Comparison of ENCODE assay signal across 16 cellular contexts in the genomic region with DNA sequence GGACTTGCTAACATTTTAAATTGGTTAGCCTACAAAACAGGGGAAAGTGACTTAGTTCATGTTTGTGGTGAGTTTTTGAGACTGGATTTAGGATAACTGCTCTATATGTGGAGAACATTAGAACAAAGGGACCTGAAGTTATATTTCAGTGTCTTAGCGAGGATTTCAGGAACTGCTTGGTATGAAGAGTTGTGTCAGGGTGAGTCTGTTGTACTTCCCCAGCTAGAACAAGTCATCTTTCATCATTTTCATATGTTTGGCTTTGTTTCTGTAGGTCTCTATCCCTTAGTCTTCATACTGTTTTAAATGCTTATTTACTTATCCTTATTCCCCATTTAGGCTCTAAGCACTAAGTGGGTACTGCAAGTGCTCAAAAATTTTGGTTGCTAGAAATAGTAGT. TPM values are rescaled to one million over a fixed set of nuclear protein-coding genes. Genes with fewer than 3 reads are reported as not detected.
DNase-seq lines count a peak whose midpoint lies in the region; ATAC-seq, FAIRE-seq and TF ChIP-seq lines count a peak whose summit lies in the region.
"Had no signal": no experiment of that assay in that cellular context is flagged by ENCODE, and none has a peak within 500 bp of the region (broad histone marks: within the 10 kb centered on the region; RNA-seq: fewer than 3 reads in every experiment).

No MANE protein-coding gene starts in this region.

- TF ChIP-seq POLR2A in H54 (IDR thresholded peaks at IDR 0.05; ENCODE audit: low read depth, low read length) = no peak

- peaks cover 0 to 7% (median 0%) of the 10 kb centered on the region in 7 donors for H3K9me3 Mint-ChIP-seq in CD14-positive monocyte
- H3K9me3 Mint-ChIP-seq in endothelial cell (ENCODE audit: unreplicated experiment) = no peaks in the 10 kb centered on the region

- H3K9me3 ChIP-seq in A673 (ENCODE audit: low read depth, low read length, poor library complexity, severe bottlenecking) (peaks cover under 1% of the 10 kb centered on the region), RWPE2 (ENCODE audit: severe bottlenecking) (no peaks in the 10 kb centered on the region)
- H3K9me3 ChIP-seq: colonic mucosa had no signal

- ATAC-seq in RWPE2 (ENCODE audit: low read depth) (no peak), HG03280 (IDR thresholded peaks at IDR 0.05; ENCODE audit: unreplicated experiment) (no peak), left colon (no peak)
- ATAC-seq: activated CD4-positive, CD25-positive, alpha-beta regulatory T cell treated with anti-CD3 and anti-CD28 coated beads, Interleukin-2, amount 50 U/mL, for 24 hours had no signal

- POLR2A ChIA-PET in A673 (lab: Charles Lee; ENCODE audit: low non-redundant PET) = no interaction called here

- intact Hi-C loops in A673 (cut with micrococcal nuclease; ENCODE audit: unreplicated experiment) (no loop called here), CD14-positive monocyte (cut with micrococcal nuclease) (no loop called here), left colon (cut with DNase I, micrococcal nuclease) (no loop called here)

- TF ChIP-seq CTCF in A673 (conservative IDR thresholded peaks at IDR 0.05; ENCODE audit: low read depth, low read length) (no peak), CD14-positive monocyte (IDR thresholded peaks at IDR 0.05) (no peak), RWPE2 (IDR thresholded peaks at IDR 0.05; ENCODE audit: poor library complexity, severe bottlenecking) (no peak), endothelial cell (IDR thresholded peaks at IDR 0.05; ENCODE audit: unreplicated experiment) (no peak)

- H3K4me1 ChIP-seq in A673 (ENCODE audit: insufficient read depth, low read length, poor library complexity, severe bottlenecking) = peaks cover 47% of the 10 kb centered on the region
- H3K4me1 ChIP-seq in RWPE2 (ENCODE audit: insufficient read depth, poor library complexity, severe bottlenecking) = peaks cover 39% of the 10 kb centered on the region
- H3K4me1 ChIP-seq: colonic mucosa had no signal

- H3K4me3 Mint-ChIP-seq in CD14-positive monocyte (no peak overlapping the region), endothelial cell (ENCODE audit: unreplicated experiment) (no peak overlapping the region)
- H3K4me3 Mint-ChIP-seq: nephron had no signal

- CTCF ChIA-PET in A673 (lab: Charles Lee) = no interaction called here

- H3K27ac ChIP-seq in A673 (ENCODE audit: low read depth, low read length, poor library complexity, severe bottlenecking) (peak overlapping the region; percentile 5), RWPE2 (ENCODE audit: poor library complexity, severe bottlenecking) (peak overlapping the region; percentile 58)
- H3K27ac ChIP-seq: C4-2B, colonic mucosa had no signal

- BruUV-seq in A673 (replicated peaks; lab: Mats Ljungman, UMichigan) = no TSS peak

- H3K36me3 ChIP-seq in A673 (ENCODE audit: insufficient read depth, low read length, poor library complexity, severe bottlenecking) (peaks cover 2% of the 10 kb centered on the region), RWPE2 (ENCODE audit: low read depth) (peaks cover 16% of the 10 kb centered on the region)
- H3K36me3 ChIP-seq: colonic mucosa had no signal

- H3K27me3 Mint-ChIP-seq in CD14-positive monocyte (ENCODE audit: low read depth in 3 of 3) (peaks cover 0 to 1% (median 0%) of the 10 kb centered on the region in 3 donors), endothelial cell (ENCODE audit: unreplicated experiment) (peaks cover 4% of the 10 kb centered on the region)

- H3K36me3 Mint-ChIP-seq in CD14-positive monocyte (peaks cover 10 to 12% of the 10 kb centered on the region in 2 donors), endothelial cell (ENCODE audit: low read depth, unreplicated experiment) (peaks cover 19% of the 10 kb centered on the region)

- H3K4me3 ChIP-seq in A673 (ENCODE audit: low read depth, low read length, poor library complexity, severe bottlenecking) (no peak overlapping the region), RWPE2 (ENCODE audit: severe bottlenecking) (no peak overlapping the region)
- H3K4me3 ChIP-seq: colonic mucosa, lung had no signal

- H3K27me3 ChIP-seq in A673 (replicated peaks; ENCODE audit: insufficient read depth, low read depth, low read length, poor library complexity) (no peaks in the 10 kb centered on the region), RWPE2 (ENCODE audit: insufficient read depth, poor library complexity, severe bottlenecking) (no peaks in the 10 kb centered on the region)
- H3K27me3 ChIP-seq: colonic mucosa had no signal

- FAIRE-seq in H54 (lab: Jason Lieb, UNC) = no peak
- FAIRE-seq: RCC 7860 had no signal

- H3K27ac Mint-ChIP-seq in CD14-positive monocyte (peak overlapping the region in 5 of 7 donors; percentile 6 to 84 (median 38)), endothelial cell (ENCODE audit: unreplicated experiment) (peak overlapping the region; percentile 8)
- H3K27ac Mint-ChIP-seq: nephron had no signal

- H3K4me1 Mint-ChIP-seq in CD14-positive monocyte (peaks cover 80% of the 10 kb centered on the region), endothelial cell (ENCODE audit: unreplicated experiment) (peaks cover 51% of the 10 kb centered on the region)

- no peak for DNase-seq in A673 (ENCODE audit: low spot score)
- no peak for DNase-seq in CD14-positive monocyte (ENCODE audit: low spot score)
- no peak for DNase-seq in RWPE2 (ENCODE audit: low spot score)
- DNase-seq in endothelial cell (ENCODE audit: low spot score) = no peak
- no peak for DNase-seq in H54 (ENCODE audit: insufficient read length, low spot score)
- no peak for DNase-seq in left colon
- DNase-seq: colonic mucosa, NCI-H2029 treated with DMSO at 0.1 percent for 48 hours, NCI-H69, substantia nigra had no signal

RNA-seq across cellular contexts. Expression of a gene that starts 41.9 kb away (rescaled TPM):
- 108 and 110 TPM in 2 replicates for total RNA-seq in A673 (2021)
- polyA plus RNA-seq in CD14-positive monocyte = 10 to 100 TPM; 22.5 to 28.5 TPM
- 84.6 TPM for total RNA-seq in endothelial cell (ENCODE audit: unreplicated experiment)
- total RNA-seq in left colon = 100 to 1,000 TPM in 1 of 2 donors, 10 to 100 TPM in 1; 67.6 to 101 TPM
